ENCODE assay signal across 11 cellular contexts in genomic region chr5:54924487-54924886, GRCh38.
"Had no signal": no experiment of that assay in that cellular context is flagged by ENCODE, and none has a peak within 500 bp of the region (broad histone marks: within the 10 kb centered on the region; RNA-seq: fewer than 3 reads in every experiment).

No MANE protein-coding gene starts in this region.

- H3K4me3 ChIP-seq: GM23248, GM23338, HAP-1 had no signal

- DNase-seq: GM23248, GOT3, H7, H9, HCEC 1CT, HFFc6 had no signal

- H3K36me3 ChIP-seq: HAP-1 had no signal

- H3K9ac ChIP-seq: GM23248 had no signal

- H3K27ac ChIP-seq: GM23248 had no signal

- ATAC-seq: GM23338, HCT116 had no signal

- H3K4me1 ChIP-seq: HAP-1 had no signal

- H3K4me2 ChIP-seq: GM23338 had no signal

- H2AFZ ChIP-seq: GM23248, GM23338 had no signal

- FAIRE-seq: H1, H54 had no signal

- H3K9me3 ChIP-seq: HAP-1 had no signal
